ENCODE assay signal across 15 cellular contexts in the genomic region with DNA sequence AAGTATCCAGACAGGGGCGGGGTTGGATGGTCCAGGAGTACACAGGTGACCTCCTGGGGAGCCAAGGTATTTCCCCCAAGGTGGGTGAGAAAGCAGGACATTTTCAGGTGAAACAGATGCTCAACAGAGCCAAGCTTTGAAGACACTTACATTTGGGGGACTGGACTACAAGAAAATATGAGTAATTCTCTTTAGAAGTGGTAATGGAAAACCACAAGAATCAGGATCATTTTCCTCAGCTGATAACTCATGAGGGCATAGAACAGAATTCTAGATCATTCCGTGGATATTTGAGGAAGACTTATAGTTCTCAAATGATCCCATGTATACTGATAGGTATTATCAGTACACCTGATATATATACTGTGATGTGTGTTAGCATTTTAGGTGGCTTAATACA.
DNase-seq lines count a peak whose midpoint lies in the region; ATAC-seq and TF ChIP-seq lines count a peak whose summit lies in the region.
"Had no signal": no experiment of that assay in that cellular context is flagged by ENCODE, and none has a peak within 500 bp of the region (broad histone marks: within the 10 kb centered on the region; RNA-seq: fewer than 3 reads in every experiment).

No MANE protein-coding gene starts in this region.

- CTCF ChIA-PET in activated CD8-positive, alpha-beta T cell treated with anti-CD3 and anti-CD28 coated beads for 36 hours (lab: Charles Lee) = interaction anchor here (1.0 kb wide), 2 partner anchors 12 to 56 kb away, joined by 3 read pairs; no protein-coding TSS in a partner anchor
- CTCF ChIA-PET in activated CD8-positive, alpha-beta T cell treated with anti-CD3 and anti-CD28 coated beads, Interleukin-2, amount 10 ng/mL, durations not matched to agents 7 days and 5 days (lab: Charles Lee) = no interaction called here
- CTCF ChIA-PET in IMR-90 (lab: Yijun Ruan, JAX) = no interaction called here

- H4K20me1 ChIP-seq in IMR-90 (ENCODE audit: insufficient read depth, low read length) = peaks cover 25% of the 10 kb centered on the region; the same call in 1 of the 2 replicates

- no peak overlapping the region; a peak in 1 of 4 replicates for H4K8ac ChIP-seq in IMR-90 (ENCODE audit: low read depth in 2 of 2, low read length in 2 of 2)

- H2BK5ac ChIP-seq in IMR-90 (ENCODE audit: low read depth, low read length, poor library complexity, severe bottlenecking) = no peak overlapping the region

- no peak overlapping the region for H3K4me3 ChIP-seq in IMR-90 (ENCODE audit: insufficient read depth, low read depth, low read length)

- intact Hi-C loops in activated CD8-positive, alpha-beta T cell treated with anti-CD3 and anti-CD28 coated beads for 36 hours (cut with micrococcal nuclease) = loop anchor here (10.0 kb wide), 2 partner anchors 82 to 272 kb away; no protein-coding TSS in a partner anchor
- intact Hi-C loops in IMR-90 (cut with micrococcal nuclease) (loop anchor here (10.0 kb wide), 1 partner anchor 262 kb away; no protein-coding TSS in a partner anchor), Right ventricle myocardium superior (cut with DNase I) (no loop called here), sciatic nerve (cut with DNase I) (no loop called here)

- H2AK5ac ChIP-seq in IMR-90 (ENCODE audit: low read depth, low read length) = peak overlapping the region; percentile 17; the same call in 1 of the 2 replicates

- peak overlapping the region; percentile 88 for H3K27ac Mint-ChIP-seq in activated CD8-positive, alpha-beta T cell treated with anti-CD3 and anti-CD28 coated beads for 36 hours
- H3K27ac Mint-ChIP-seq in activated CD8-positive, alpha-beta T cell treated with anti-CD3 and anti-CD28 coated beads, Interleukin-2, amount 10 ng/mL, durations not matched to agents 7 days and 5 days = no peak overlapping the region
- H3K27ac Mint-ChIP-seq in activated naive CD8-positive, alpha-beta T cell treated with anti-CD3 and anti-CD28 coated beads for 36 hours = peak overlapping the region; percentile 38
- H3K27ac Mint-ChIP-seq in naive B cell = peak overlapping the region in 4 of 6 donors; percentile 32 to 83 (median 55)
- H3K27ac Mint-ChIP-seq: CD14-positive monocyte had no signal

- no peaks in the 10 kb centered on the region for H3K9me3 ChIP-seq in IMR-90 (ENCODE audit: control insufficient read depth, insufficient read depth, low read length)

- no peak for ATAC-seq in activated CD8-positive, alpha-beta T cell treated with anti-CD3 and anti-CD28 coated beads for 36 hours
- no peak for ATAC-seq in activated CD8-positive, alpha-beta T cell treated with anti-CD3 and anti-CD28 coated beads, Interleukin-2, amount 10 ng/mL, durations not matched to agents 7 days and 5 days
- ATAC-seq in IMR-90 (ENCODE audit: low read depth) = no peak
- ATAC-seq in naive B cell (ENCODE audit: low read depth in 2 of 2) = no peak
- ATAC-seq in Right ventricle myocardium superior (ENCODE audit: poor library complexity) = no peak
- no peak for ATAC-seq in sciatic nerve

- H3K56ac ChIP-seq in IMR-90 (ENCODE audit: extremely low read depth, insufficient read depth, low read length) = no peak overlapping the region

- no peak overlapping the region for H2BK15ac ChIP-seq in IMR-90 (ENCODE audit: low read depth, low read length)

- peak overlapping the region; percentile 38; the same call in 1 of the 2 replicates for H2BK20ac ChIP-seq in IMR-90 (ENCODE audit: low read depth, low read length)

- H3K14ac ChIP-seq in IMR-90 (replicated peaks; ENCODE audit: low read depth, low read length) = 0 out of 2 replicates have a peak overlapping the region, but pooled peaks have one; percentile 42

- H3K36me3 ChIP-seq in IMR-90 (ENCODE audit: control insufficient read depth, insufficient read depth, low read length) = no peaks in the 10 kb centered on the region

- WGBS in IMR-90 (ENCODE audit: extremely low coverage in 2 of 2, insufficient read length in 1 of 2), 2 experiments = 100% methylated on average over 1 of the region's 2 CpGs; no CpG with 5 or more reads in 1 of the 2 experiments

- no peak overlapping the region for H4K91ac ChIP-seq in IMR-90 (ENCODE audit: insufficient read depth, low read depth, low read length)

- H3K4ac ChIP-seq in IMR-90 (ENCODE audit: low read depth, low read length) = peak overlapping the region; percentile 14

- no peak for TF ChIP-seq POLR2A in IMR-90 (IDR thresholded peaks at IDR 0.05; ENCODE audit: low read depth, low read length)

- peaks cover 12 to 30% of the 10 kb centered on the region in 2 experiments; a peak in 3 of 4 replicates for H3K79me1 ChIP-seq in IMR-90 (ENCODE audit: low read depth in 1 of 2, low read length in 2 of 2)

- no peaks in the 10 kb centered on the region for H3K9me3 Mint-ChIP-seq in activated CD8-positive, alpha-beta T cell treated with anti-CD3 and anti-CD28 coated beads for 36 hours
- no peaks in the 10 kb centered on the region for H3K9me3 Mint-ChIP-seq in activated CD8-positive, alpha-beta T cell treated with anti-CD3 and anti-CD28 coated beads, Interleukin-2, amount 10 ng/mL, durations not matched to agents 7 days and 5 days (ENCODE audit: insufficient read depth)
- H3K9me3 Mint-ChIP-seq in activated naive CD8-positive, alpha-beta T cell treated with anti-CD3 and anti-CD28 coated beads for 36 hours = no peaks in the 10 kb centered on the region
- no peaks in the 10 kb centered on the region for H3K9me3 Mint-ChIP-seq in naive B cell

- no peak for TF ChIP-seq RAD21 in IMR-90 (IDR thresholded peaks at IDR 0.05; ENCODE audit: low read length)

- peaks cover 7% of the 10 kb centered on the region for H3K9me1 ChIP-seq in IMR-90 (ENCODE audit: insufficient read depth, low read length)

- no peak overlapping the region for H2AFZ ChIP-seq in IMR-90 (replicated peaks; ENCODE audit: low read length, poor library complexity)

- H3K4me3 Mint-ChIP-seq in activated CD8-positive, alpha-beta T cell treated with anti-CD3 and anti-CD28 coated beads for 36 hours = no peak overlapping the region
- no peak overlapping the region for H3K4me3 Mint-ChIP-seq in activated CD8-positive, alpha-beta T cell treated with anti-CD3 and anti-CD28 coated beads, Interleukin-2, amount 10 ng/mL, durations not matched to agents 7 days and 5 days
- H3K4me3 Mint-ChIP-seq in activated naive CD8-positive, alpha-beta T cell treated with anti-CD3 and anti-CD28 coated beads for 36 hours = no peak overlapping the region
- H3K4me3 Mint-ChIP-seq in naive B cell = no peak overlapping the region
- H3K4me3 Mint-ChIP-seq: CD14-positive monocyte had no signal

- H3K36me3 Mint-ChIP-seq in activated CD8-positive, alpha-beta T cell treated with anti-CD3 and anti-CD28 coated beads for 36 hours (ENCODE audit: low read depth) = no peaks in the 10 kb centered on the region
- H3K36me3 Mint-ChIP-seq in activated CD8-positive, alpha-beta T cell treated with anti-CD3 and anti-CD28 coated beads, Interleukin-2, amount 10 ng/mL, durations not matched to agents 7 days and 5 days (ENCODE audit: low read depth) = no peaks in the 10 kb centered on the region
- no peaks in the 10 kb centered on the region for H3K36me3 Mint-ChIP-seq in activated naive CD8-positive, alpha-beta T cell treated with anti-CD3 and anti-CD28 coated beads for 36 hours
- no peaks in the 10 kb centered on the region for H3K36me3 Mint-ChIP-seq in naive B cell
- H3K36me3 Mint-ChIP-seq: CD14-positive monocyte had no signal

- peaks cover 5% of the 10 kb centered on the region for H3K27me3 Mint-ChIP-seq in activated CD8-positive, alpha-beta T cell treated with anti-CD3 and anti-CD28 coated beads for 36 hours
- no peaks in the 10 kb centered on the region for H3K27me3 Mint-ChIP-seq in activated CD8-positive, alpha-beta T cell treated with anti-CD3 and anti-CD28 coated beads, Interleukin-2, amount 10 ng/mL, durations not matched to agents 7 days and 5 days (ENCODE audit: low read depth)
- H3K27me3 Mint-ChIP-seq in activated naive CD8-positive, alpha-beta T cell treated with anti-CD3 and anti-CD28 coated beads for 36 hours = peaks cover 4% of the 10 kb centered on the region
- H3K27me3 Mint-ChIP-seq in naive B cell = no peaks in the 10 kb centered on the region

- DNase-seq in activated CD8-positive, alpha-beta T cell treated with anti-CD3 and anti-CD28 coated beads for 36 hours = no peak
- DNase-seq in activated CD8-positive, alpha-beta T cell treated with anti-CD3 and anti-CD28 coated beads, Interleukin-2, amount 10 ng/mL, durations not matched to agents 7 days and 5 days = no peak
- DNase-seq in IMR-90 (no peak), naive B cell (no peak), Right ventricle myocardium superior (no peak), GM03348 (ENCODE audit: low spot score) (no peak), sciatic nerve (ENCODE audit: low spot score) (no peak)
- DNase-seq in activated naive CD8-positive, alpha-beta T cell treated with anti-CD3 and anti-CD28 coated beads for 36 hours = no peak
- DNase-seq: Calu3, KG1, NCI-H1092, NCI-H1694 treated with DMSO at 0.1 percent for 48 hours, NCI-H446, SHP77 had no signal

- no peak overlapping the region; the same call in 1 of the 2 replicates for H2BK120ac ChIP-seq in IMR-90 (ENCODE audit: low read depth, low read length)

- POLR2A ChIA-PET in activated CD8-positive, alpha-beta T cell treated with anti-CD3 and anti-CD28 coated beads for 36 hours (lab: Charles Lee) = interaction anchor here (1.7 to 2.0 kb wide), 2 partner anchors 78 to 91 kb away, joined by 3 to 6 read pairs; no protein-coding TSS in a partner anchor
- POLR2A ChIA-PET in activated CD8-positive, alpha-beta T cell treated with anti-CD3 and anti-CD28 coated beads, Interleukin-2, amount 10 ng/mL, durations not matched to agents 7 days and 5 days (lab: Charles Lee) = no interaction called here
- POLR2A ChIA-PET in IMR-90 (lab: Charles Lee; ENCODE audit: unreplicated experiment) = no interaction called here

- no peak overlapping the region for H2AK9ac ChIP-seq in IMR-90 (replicated peaks; ENCODE audit: low read depth, low read length, poor library complexity)

- dilution Hi-C loops in IMR-90 (cut with HindIII; ENCODE audit: low sequenced_read_pairs, unreplicated experiment) = no loop called here

- no peak overlapping the region for H4K5ac ChIP-seq in IMR-90 (ENCODE audit: low read depth, low read length)

- H3K4me1 Mint-ChIP-seq in activated CD8-positive, alpha-beta T cell treated with anti-CD3 and anti-CD28 coated beads for 36 hours (ENCODE audit: low read depth) = peaks cover 17% of the 10 kb centered on the region
- H3K4me1 Mint-ChIP-seq in activated CD8-positive, alpha-beta T cell treated with anti-CD3 and anti-CD28 coated beads, Interleukin-2, amount 10 ng/mL, durations not matched to agents 7 days and 5 days (ENCODE audit: low read depth) = peaks cover 2% of the 10 kb centered on the region
- H3K4me1 Mint-ChIP-seq in activated naive CD8-positive, alpha-beta T cell treated with anti-CD3 and anti-CD28 coated beads for 36 hours = peaks cover 9% of the 10 kb centered on the region
- H3K4me1 Mint-ChIP-seq in naive B cell = peaks cover 20 to 46% (median 45%) of the 10 kb centered on the region in 3 donors
- H3K4me1 Mint-ChIP-seq: CD14-positive monocyte had no signal

- H3K9ac ChIP-seq in IMR-90 (ENCODE audit: low read depth, low read length) = no peak overlapping the region

- peaks cover 5% of the 10 kb centered on the region for H3K4me1 ChIP-seq in IMR-90 (ENCODE audit: control insufficient read depth, insufficient read depth, low read length)

- TF ChIP-seq CTCF in activated CD8-positive, alpha-beta T cell treated with anti-CD3 and anti-CD28 coated beads for 36 hours (IDR thresholded peaks at IDR 0.05) = no peak
- TF ChIP-seq CTCF in IMR-90 (conservative IDR thresholded peaks at IDR 0.05; ENCODE audit: low read depth, low read length) = no peak

- BruUV-seq in IMR-90 (replicated peaks; lab: Mats Ljungman, UMichigan) = no TSS peak

- peak overlapping the region; percentile 13 for H3K18ac ChIP-seq in IMR-90 (ENCODE audit: low read depth, low read length)

- in situ Hi-C loops in IMR-90 (cut with MboI; ENCODE audit: low sequenced_read_pairs) = no loop called here

- no peak overlapping the region for H3K4me2 ChIP-seq in IMR-90 (ENCODE audit: low read depth, low read length)

- no peak overlapping the region for H3K23ac ChIP-seq in IMR-90 (ENCODE audit: low read depth, low read length)

- no peak overlapping the region for H3K27ac ChIP-seq in IMR-90 (ENCODE audit: insufficient read depth, low read length)

- H3K27me3 ChIP-seq in IMR-90 (ENCODE audit: control insufficient read depth, insufficient read depth, low read length) = no peaks in the 10 kb centered on the region

Comparison
In these comparisons a context has a peak if more than half of its experiments do, and no peak if none do; other contexts are left out.
1. intact Hi-C loops: an anchor here in activated CD8-positive, alpha-beta T cell treated with anti-CD3 and anti-CD28 coated beads for 36 hours (10.0 kb wide) and IMR-90 (10.0 kb wide); none called in Right ventricle myocardium superior and sciatic nerve.